9 cellular contexts compared by ENCODE assay signal in the genomic region with DNA sequence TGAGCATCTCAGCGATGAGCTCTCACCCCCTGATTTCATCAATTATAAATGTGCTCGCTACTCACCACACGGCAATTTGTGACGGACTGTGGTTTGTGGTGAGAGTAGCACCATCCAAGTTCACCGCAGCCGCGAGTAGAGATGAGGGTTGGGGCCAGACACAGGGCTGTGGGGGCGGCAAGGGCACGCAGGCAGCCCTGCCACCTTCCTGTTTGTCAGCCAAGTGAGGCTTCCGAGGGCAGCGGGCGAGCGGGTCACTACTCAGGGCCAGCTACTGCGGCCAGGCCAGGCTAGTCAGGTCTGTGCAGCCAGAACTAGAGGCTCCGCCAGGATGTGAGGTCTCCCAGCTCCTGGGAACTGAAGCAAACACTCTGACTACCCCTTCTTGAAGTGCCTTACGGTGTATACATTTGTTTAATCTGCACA. TPM values are rescaled to one million over a fixed set of nuclear protein-coding genes. Genes with fewer than 3 reads are reported as not detected.
DNase-seq lines count a peak whose midpoint lies in the region; ATAC-seq and TF ChIP-seq lines count a peak whose summit lies in the region.
"Had no signal": no experiment of that assay in that cellular context is flagged by ENCODE, and none has a peak within 500 bp of the region (broad histone marks: within the 10 kb centered on the region; RNA-seq: fewer than 3 reads in every experiment).

No MANE protein-coding gene starts in this region.

- intact Hi-C loops in naive thymus-derived CD4-positive, alpha-beta T cell (cut with micrococcal nuclease): no loop called here

- H3K9me3 Mint-ChIP-seq in naive thymus-derived CD4-positive, alpha-beta T cell: peaks cover 0 to 3% (median 0%) of the 10 kb centered on the region in 11 donors

- H3K79me2 ChIP-seq in DND-41 (ENCODE audit: insufficient read depth, low read length): no peaks in the 10 kb centered on the region

- peaks cover 3% of the 10 kb centered on the region for H4K20me1 ChIP-seq in DND-41 (ENCODE audit: insufficient read depth, low read length)

- CTCF ChIA-PET in naive thymus-derived CD4-positive, alpha-beta T cell (lab: Charles Lee): interaction anchor here (1.2 to 2.1 kb wide), 2 partner anchors 59 to 61 kb away, joined by 4 to 17 read pairs; no protein-coding TSS in a partner anchor

- no peaks in the 10 kb centered on the region for H3K36me3 ChIP-seq in DND-41 (ENCODE audit: insufficient read depth, low read length)
- H3K36me3 ChIP-seq in naive thymus-derived CD4-positive, alpha-beta T cell (ENCODE audit: control insufficient read depth in 2 of 3, insufficient read depth in 3 of 3, low read length in 3 of 3): no peaks in the 10 kb centered on the region
- H3K36me3 ChIP-seq in H7 (replicated peaks; ENCODE audit: control insufficient read depth, insufficient read depth, low read length): no peaks in the 10 kb centered on the region

- peaks cover 0 to 14% (median 4%) of the 10 kb centered on the region in 7 donors for H3K4me1 Mint-ChIP-seq in naive thymus-derived CD4-positive, alpha-beta T cell

- H3K4me1 ChIP-seq in DND-41 (ENCODE audit: insufficient read depth, low read length): no peaks in the 10 kb centered on the region
- peaks cover 0 to 4% of the 10 kb centered on the region in 2 donors for H3K4me1 ChIP-seq in naive thymus-derived CD4-positive, alpha-beta T cell (ENCODE audit: control insufficient read depth in 2 of 2, insufficient read depth in 2 of 2, low read length in 2 of 2)

- in situ Hi-C loops in ACHN (cut with HindIII; ENCODE audit: low pct_ligation_motif_present, low pct_unique_long_range_greater_than_20kb, low sequenced_read_pairs): loop anchor here (5.0 kb wide), 1 partner anchor 56 kb away; a partner anchor contains a TSS

- no peak for TF ChIP-seq CTCF in DND-41 (IDR thresholded peaks at IDR 0.05; ENCODE audit: borderline replicate concordance, extremely low read depth, low read length, poor library complexity, severe bottlenecking)

- ATAC-seq in DND-41 (ENCODE audit: insufficient read depth, low read depth) (no peak; the same call in 2 of the 3 replicates), HG03196 (IDR thresholded peaks at IDR 0.05; ENCODE audit: unreplicated experiment) (peak; percentile 57), GM18858 (IDR thresholded peaks at IDR 0.05; ENCODE audit: unreplicated experiment) (no peak)
- peak; percentile 73 for ATAC-seq in naive thymus-derived CD4-positive, alpha-beta T cell

- no peak overlapping the region for H3K27ac ChIP-seq in DND-41 (ENCODE audit: low read length)
- H3K27ac ChIP-seq in naive thymus-derived CD4-positive, alpha-beta T cell (ENCODE audit: low read depth, low read length): no peak overlapping the region

- H3K36me3 Mint-ChIP-seq in naive thymus-derived CD4-positive, alpha-beta T cell: peaks cover 0 to 4% (median 0%) of the 10 kb centered on the region in 5 donors
- H3K36me3 Mint-ChIP-seq: brain had no signal

- H3K9me3 ChIP-seq in DND-41 (ENCODE audit: insufficient read depth, low read length, severe bottlenecking): no peaks in the 10 kb centered on the region
- H3K9me3 ChIP-seq in naive thymus-derived CD4-positive, alpha-beta T cell (ENCODE audit: control insufficient read depth in 2 of 3, low read length in 3 of 3): no peaks in the 10 kb centered on the region

- peaks cover 8% of the 10 kb centered on the region for H3K27me3 ChIP-seq in DND-41 (ENCODE audit: insufficient read depth, low read length, poor library complexity)
- no peaks in the 10 kb centered on the region for H3K27me3 ChIP-seq in naive thymus-derived CD4-positive, alpha-beta T cell (ENCODE audit: control insufficient read depth in 2 of 2, insufficient read depth in 2 of 2, low read length in 2 of 2)
- H3K27me3 ChIP-seq in H7 (ENCODE audit: control insufficient read depth, insufficient read depth, low read length): no peaks in the 10 kb centered on the region

- DNase-seq in DND-41 (peak; percentile 14), medulla oblongata (ENCODE audit: extremely low spot score) (no peak), H7 (no peak), ACHN (no peak)
- peak; percentile 32 for DNase-seq in activated CD8-positive, alpha-beta memory T cell treated with anti-CD3 and anti-CD28 coated beads, Interleukin-2, amount 50 U/mL, for 4 hours
- DNase-seq in naive thymus-derived CD4-positive, alpha-beta T cell: peak in 1 of 9 donors; percentile 49

- no peak overlapping the region for H3K4me2 ChIP-seq in DND-41 (ENCODE audit: insufficient read depth, low read length)

- POLR2A ChIA-PET in naive thymus-derived CD4-positive, alpha-beta T cell (lab: Charles Lee): interaction anchor here (0.6 kb wide), 2 partner anchors 23 to 59 kb away, joined by 4 read pairs; no protein-coding TSS in a partner anchor

- H2AFZ ChIP-seq in DND-41 (ENCODE audit: low read depth, low read length): no peak overlapping the region

- H3K27me3 Mint-ChIP-seq in naive thymus-derived CD4-positive, alpha-beta T cell: peaks cover 17 to 32% (median 21%) of the 10 kb centered on the region in 5 donors

- H3K9ac ChIP-seq in DND-41 (ENCODE audit: low read depth, low read length): no peak overlapping the region

- no peak overlapping the region for H3K27ac Mint-ChIP-seq in naive thymus-derived CD4-positive, alpha-beta T cell

- peak overlapping the region in 1 of 10 donors; percentile 49 for H3K4me3 Mint-ChIP-seq in naive thymus-derived CD4-positive, alpha-beta T cell
- H3K4me3 Mint-ChIP-seq: brain had no signal

- H3K4me3 ChIP-seq in DND-41 (ENCODE audit: low read depth in 1 of 2, low read length in 2 of 2) (no peak overlapping the region), H7 (ENCODE audit: insufficient read depth, low read depth, low read length) (no peak overlapping the region)
- no peak overlapping the region for H3K4me3 ChIP-seq in naive thymus-derived CD4-positive, alpha-beta T cell (ENCODE audit: low read length)

RNA-seq across cellular contexts. Expression of a gene that starts 39.6 kb away (rescaled TPM):
- total RNA-seq in naive thymus-derived CD4-positive, alpha-beta T cell: 1 to 10 TPM in 1 of 5 experiments, under 1 TPM in 4; 0.37 to 2.5 (median 0.54) TPM
- 1 to 10 TPM in 1 of 2 donors, under 1 TPM in 1; 0.40 to 1.5 TPM for polyA plus RNA-seq in naive thymus-derived CD4-positive, alpha-beta T cell
- total RNA-seq in H7 (2014; rRNA removed; shearing (Covaris generic)): 0.18 TPM in 1 of 2 replicates, not detected in the other

RNA-seq across cellular contexts. Expression of a gene that starts 57.3 kb away (rescaled TPM):
- not detected for total RNA-seq in naive thymus-derived CD4-positive, alpha-beta T cell
- polyA plus RNA-seq in naive thymus-derived CD4-positive, alpha-beta T cell: not detected
- total RNA-seq in H7 (2014; rRNA removed; shearing (Covaris generic)): not detected in 2 replicates

Comparison
In these comparisons a context has a peak if more than half of its experiments do, and no peak if none do; other contexts are left out.
1. ATAC-seq: peak in HG03196 (single experiment) and naive thymus-derived CD4-positive, alpha-beta T cell (single experiment); none in DND-41 (single experiment) and GM18858 (single experiment).
2. DNase-seq: peak in DND-41 (single experiment) and activated CD8-positive, alpha-beta memory T cell treated with anti-CD3 and anti-CD28 coated beads, Interleukin-2, amount 50 U/mL, for 4 hours (single experiment); none in medulla oblongata (single experiment), H7 (single experiment) and ACHN (single experiment).